In genomic region chr13:108787709-108788394, GRCh38 we compare ENCODE assay signal across 29 cellular contexts.
DNase-seq lines count a peak whose midpoint lies in the region; ATAC-seq and TF ChIP-seq lines count a peak whose summit lies in the region.
"Had no signal": no experiment of that assay in that cellular context is flagged by ENCODE, and none has a peak within 500 bp of the region (broad histone marks: within the 10 kb centered on the region; RNA-seq: fewer than 3 reads in every experiment).

No MANE protein-coding gene starts in this region.

- peaks cover 5% of the 10 kb centered on the region for H3K9me3 Mint-ChIP-seq in nephron progenitor cell

- no peak overlapping the region for H3K4me3 Mint-ChIP-seq in nephron progenitor cell
- H3K4me3 Mint-ChIP-seq: CD8-positive, alpha-beta T cell; GM23338; H9; HFFc6 had no signal

- H3K27me3 Mint-ChIP-seq in nephron progenitor cell (ENCODE audit: low read depth, poor library complexity), result no peaks in the 10 kb centered on the region

- H3K36me3 Mint-ChIP-seq in nephron progenitor cell (ENCODE audit: low read depth), result peaks cover 6% of the 10 kb centered on the region
- H3K36me3 Mint-ChIP-seq: CD8-positive, alpha-beta T cell had no signal

- peaks cover 9% of the 10 kb centered on the region for H3K4me1 Mint-ChIP-seq in nephron progenitor cell

- in situ Hi-C loops in G401 (cut with HindIII; ENCODE audit: low sequenced_read_pairs), result no loop called here

- no peak for TF ChIP-seq CTCF in nephron progenitor cell (IDR thresholded peaks at IDR 0.05)

- peak; percentile 63 for DNase-seq in Ammon's horn (ENCODE audit: low spot score)
- peak; percentile 20 for DNase-seq in G401 (ENCODE audit: low spot score)
- peak; percentile 2 for DNase-seq in nephron progenitor cell
- DNase-seq in kidney glomerular epithelial cell (lab: John Stamatoyannopoulos, UW), result no peak
- no peak for DNase-seq in activated naive CD4-positive, alpha-beta T cell treated with anti-CD3 and anti-CD28 coated beads, Interleukin-2, amount 50 U/mL, for 16 hours
- DNase-seq: AML-193; Caco-2; CD8-positive, alpha-beta T cell; DMS79; EL; GF-D8; H9; HFFc6; KG1; MG63; NCI-H187; NCI-H2081 treated with DMSO at 0.1 percent for 48 hours; NCI-H2171; NCI-H226; NCI-H510A; NCI-H69; PC-9; SJCRH30; T-helper 1 cell had no signal

- ATAC-seq in SK-N-SH treated with all-trans-retinoic acid at 6 μM for 48 hours (no peak), GM21390 (IDR thresholded peaks at IDR 0.05; ENCODE audit: unreplicated experiment) (no peak)
- ATAC-seq: A549; CD8-positive, alpha-beta T cell; GM23338; Right ventricle myocardium inferior had no signal

- H3K27ac Mint-ChIP-seq in nephron progenitor cell, result no peak overlapping the region
- H3K27ac Mint-ChIP-seq: CD8-positive, alpha-beta T cell; GM23338; H9; HFFc6 had no signal

TF ChIP-seq in SK-N-SH treated with all-trans-retinoic acid at 6 μM for 48 hours, 23 proteins besides CTCF, POLR2A, EP300 and RAD21:
- TF ChIP-seq TCF4 (CRISPR knock-in tag; IDR thresholded peaks at IDR 0.05; ENCODE audit: borderline replicate concordance) (peak; percentile 62; the same call in 1 of the 2 replicates), ESRRG (CRISPR knock-in tag; IDR thresholded peaks at IDR 0.05) (no peak), TSHZ2 (CRISPR knock-in tag; IDR thresholded peaks at IDR 0.05) (peak; percentile 49; the same call in 1 of the 2 replicates), CSRNP3 (CRISPR knock-in tag; IDR thresholded peaks at IDR 0.05) (no peak), CSDC2 (CRISPR knock-in tag; IDR thresholded peaks at IDR 0.05) (no peak), POU6F1 (CRISPR knock-in tag; IDR thresholded peaks at IDR 0.05; ENCODE audit: borderline replicate concordance, low read depth) (no peak), ZFP30 (CRISPR knock-in tag; IDR thresholded peaks at IDR 0.05) (no peak), ISL1 (CRISPR knock-in tag; IDR thresholded peaks at IDR 0.05) (no peak)
TF ChIP-seq in SK-N-SH treated with all-trans-retinoic acid at 6 μM for 48 hours: peak in this region for 2.

Comparison
In these comparisons a context has a peak if more than half of its experiments do, and no peak if none do; other contexts are left out.
1. DNase-seq: peak in Ammon's horn (single experiment), G401 (single experiment) and nephron progenitor cell (single experiment); none in kidney glomerular epithelial cell (single experiment) and activated naive CD4-positive, alpha-beta T cell treated with anti-CD3 and anti-CD28 coated beads, Interleukin-2, amount 50 U/mL, for 16 hours (single experiment).